Comparison of ENCODE assay signal across 1 cellular context in the genomic region with DNA sequence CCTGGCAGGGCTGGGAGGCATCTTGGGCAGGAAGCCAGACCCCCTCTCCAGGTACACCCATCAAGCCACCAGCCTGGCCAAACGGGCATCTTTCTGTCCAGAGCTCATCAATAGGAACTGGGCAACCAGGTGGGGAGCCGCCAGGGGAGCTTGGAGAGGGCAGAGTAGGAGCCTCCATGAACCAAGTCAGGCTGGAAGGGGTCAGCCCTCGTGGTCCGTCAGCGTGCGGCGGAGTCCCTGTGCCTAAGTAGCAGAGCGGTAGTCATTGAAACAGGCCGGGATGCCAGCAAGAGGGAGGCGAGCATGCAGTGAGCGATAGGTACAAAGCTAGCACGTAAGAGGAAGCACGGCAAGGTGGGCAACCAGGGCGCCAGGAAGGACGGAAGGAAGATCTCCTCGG.
TF ChIP-seq lines count a peak whose summit lies in the region.

No MANE protein-coding gene starts in this region.

TF ChIP-seq in neural cell, 6 proteins besides CTCF, POLR2A, EP300 and RAD21 (continued from another document):
- TF ChIP-seq, protein P1, sequence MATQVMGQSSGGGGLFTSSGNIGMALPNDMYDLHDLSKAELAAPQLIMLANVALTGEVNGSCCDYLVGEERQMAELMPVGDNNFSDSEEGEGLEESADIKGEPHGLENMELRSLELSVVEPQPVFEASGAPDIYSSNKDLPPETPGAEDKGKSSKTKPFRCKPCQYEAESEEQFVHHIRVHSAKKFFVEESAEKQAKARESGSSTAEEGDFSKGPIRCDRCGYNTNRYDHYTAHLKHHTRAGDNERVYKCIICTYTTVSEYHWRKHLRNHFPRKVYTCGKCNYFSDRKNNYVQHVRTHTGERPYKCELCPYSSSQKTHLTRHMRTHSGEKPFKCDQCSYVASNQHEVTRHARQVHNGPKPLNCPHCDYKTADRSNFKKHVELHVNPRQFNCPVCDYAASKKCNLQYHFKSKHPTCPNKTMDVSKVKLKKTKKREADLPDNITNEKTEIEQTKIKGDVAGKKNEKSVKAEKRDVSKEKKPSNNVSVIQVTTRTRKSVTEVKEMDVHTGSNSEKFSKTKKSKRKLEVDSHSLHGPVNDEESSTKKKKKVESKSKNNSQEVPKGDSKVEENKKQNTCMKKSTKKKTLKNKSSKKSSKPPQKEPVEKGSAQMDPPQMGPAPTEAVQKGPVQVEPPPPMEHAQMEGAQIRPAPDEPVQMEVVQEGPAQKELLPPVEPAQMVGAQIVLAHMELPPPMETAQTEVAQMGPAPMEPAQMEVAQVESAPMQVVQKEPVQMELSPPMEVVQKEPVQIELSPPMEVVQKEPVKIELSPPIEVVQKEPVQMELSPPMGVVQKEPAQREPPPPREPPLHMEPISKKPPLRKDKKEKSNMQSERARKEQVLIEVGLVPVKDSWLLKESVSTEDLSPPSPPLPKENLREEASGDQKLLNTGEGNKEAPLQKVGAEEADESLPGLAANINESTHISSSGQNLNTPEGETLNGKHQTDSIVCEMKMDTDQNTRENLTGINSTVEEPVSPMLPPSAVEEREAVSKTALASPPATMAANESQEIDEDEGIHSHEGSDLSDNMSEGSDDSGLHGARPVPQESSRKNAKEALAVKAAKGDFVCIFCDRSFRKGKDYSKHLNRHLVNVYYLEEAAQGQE (IDR thresholded peaks at IDR 0.05; ENCODE audit: borderline replicate concordance): no peak
